14 cellular contexts compared by ENCODE assay signal in genomic region chr2:103289101-103289725, GRCh38.
DNase-seq lines count a peak whose midpoint lies in the region; ATAC-seq and TF ChIP-seq lines count a peak whose summit lies in the region.
"Had no signal": no experiment of that assay in that cellular context is flagged by ENCODE, and none has a peak within 500 bp of the region (broad histone marks: within the 10 kb centered on the region; RNA-seq: fewer than 3 reads in every experiment).

No MANE protein-coding gene starts in this region.

- peaks cover 25% of the 10 kb centered on the region for H3K4me1 Mint-ChIP-seq in endothelial cell (ENCODE audit: unreplicated experiment)

- H4K20me1 ChIP-seq in smooth muscle cell (ENCODE audit: low read depth) = no peaks in the 10 kb centered on the region

- H3K4me3 Mint-ChIP-seq in endothelial cell (ENCODE audit: unreplicated experiment) = no peak overlapping the region

- H2AFZ ChIP-seq in smooth muscle cell (ENCODE audit: low read depth) = no peak overlapping the region

- no peaks in the 10 kb centered on the region for H3K36me3 ChIP-seq in smooth muscle cell (ENCODE audit: low read depth)
- H3K36me3 ChIP-seq: tibial nerve, WERI-Rb-1 had no signal

- H3K9ac ChIP-seq in smooth muscle cell (ENCODE audit: low read depth) = no peak overlapping the region

- no peak overlapping the region for H3K27ac ChIP-seq in smooth muscle cell (ENCODE audit: low read depth)
- H3K27ac ChIP-seq: tibial nerve, WERI-Rb-1 had no signal

- H3K36me3 Mint-ChIP-seq in endothelial cell (ENCODE audit: low read depth, unreplicated experiment) = no peaks in the 10 kb centered on the region

- H3F3A ChIP-seq in smooth muscle cell (ENCODE audit: low read depth) = no peaks in the 10 kb centered on the region

- no peak overlapping the region for H3K4me3 ChIP-seq in smooth muscle cell
- H3K4me3 ChIP-seq: tibial nerve had no signal

- ATAC-seq in HG03565 (IDR thresholded peaks at IDR 0.05; ENCODE audit: unreplicated experiment) = no peak

- peak; percentile 25 for DNase-seq in NCI-H510A treated with DMSO at 0.1 percent for 48 hours (lab: John Stamatoyannopoulos, UW)
- no peak for DNase-seq in NCI-H510A (lab: John Stamatoyannopoulos, UW)
- DNase-seq in NCI-H748 (lab: John Stamatoyannopoulos, UW; ENCODE audit: unreplicated experiment) = peak; percentile 28
- DNase-seq in endothelial cell (ENCODE audit: low spot score) = peak; percentile 15
- no peak for DNase-seq in smooth muscle cell (lab: John Stamatoyannopoulos, UW; ENCODE audit: unreplicated experiment)
- no peak for DNase-seq in stimulated activated CD4-positive, alpha-beta T cell treated with anti-CD3 and anti-CD28 coated beads, Interleukin-15, amount 100 ng/mL, for 24 hours
- DNase-seq in NCI-H1436 (lab: John Stamatoyannopoulos, UW) = no peak
- DNase-seq: activated T-cell treated with anti-CD3 and anti-CD28 coated beads, Interleukin-2, amount 50 U/mL, for 1 hour; amygdala; NCI-H1048; right cardiac atrium; WERI-Rb-1 had no signal

- no peaks in the 10 kb centered on the region for H3K79me2 ChIP-seq in smooth muscle cell (ENCODE audit: low read depth)

- H3K4me2 ChIP-seq in smooth muscle cell = no peak overlapping the region

- peaks cover 18% of the 10 kb centered on the region for H3K27me3 ChIP-seq in smooth muscle cell (ENCODE audit: low read depth)
- H3K27me3 ChIP-seq: tibial nerve had no signal

- WGBS in smooth muscle cell (ENCODE audit: low lambda C conversion rate) = 48% methylated on average over 5 of the region's 5 CpGs

- TF ChIP-seq CTCF in endothelial cell (IDR thresholded peaks at IDR 0.05; ENCODE audit: unreplicated experiment) = no peak
- TF ChIP-seq CTCF in smooth muscle cell (IDR thresholded peaks at IDR 0.05; ENCODE audit: borderline replicate concordance, insufficient read depth, poor library complexity, severe bottlenecking) = peak; percentile 40

- H3K27ac Mint-ChIP-seq in endothelial cell (ENCODE audit: unreplicated experiment) = no peak overlapping the region

- no peaks in the 10 kb centered on the region for H3K9me3 Mint-ChIP-seq in endothelial cell (ENCODE audit: unreplicated experiment)

- no peaks in the 10 kb centered on the region for H3K27me3 Mint-ChIP-seq in endothelial cell (ENCODE audit: unreplicated experiment)

- peaks cover 15% of the 10 kb centered on the region for H3K4me1 ChIP-seq in smooth muscle cell (ENCODE audit: low read depth)

- no peaks in the 10 kb centered on the region for H3K9me3 ChIP-seq in smooth muscle cell (replicated peaks; ENCODE audit: low read depth)
- H3K9me3 ChIP-seq: tibial nerve had no signal

Comparison
In these comparisons a context has a peak if more than half of its experiments do, and no peak if none do; other contexts are left out.
1. DNase-seq: peak in NCI-H510A treated with DMSO at 0.1 percent for 48 hours (single experiment), NCI-H748 (single experiment) and endothelial cell (single experiment); none in NCI-H510A (single experiment), smooth muscle cell (single experiment), stimulated activated CD4-positive, alpha-beta T cell treated with anti-CD3 and anti-CD28 coated beads, Interleukin-15, amount 100 ng/mL, for 24 hours (single experiment) and NCI-H1436 (single experiment).